In genomic region chr20:3758566-3758965, GRCh38 we compare ENCODE assay signal across 21 cellular contexts. TPM values are rescaled to one million over a fixed set of nuclear protein-coding genes. Genes with fewer than 3 reads are reported as not detected.
"Had no signal": no experiment of that assay in that cellular context is flagged by ENCODE, and none has a peak within 500 bp of the region (broad histone marks: within the 10 kb centered on the region; RNA-seq: fewer than 3 reads in every experiment).

No MANE protein-coding gene starts in this region.

- H3K4me3 Mint-ChIP-seq: activated naive CD4-positive, alpha-beta T cell treated with anti-CD3 and anti-CD28 coated beads, Interleukin-2, amount 10 ng/mL, durations not matched to agents 7 days and 5 days; central memory CD8-positive, alpha-beta T cell; nephron; stimulated activated naive B cell treated with anti-CD40 and anti-IgM and Interleukin-4, amounts not matched to agents 10 μg/mL and 1 μg/mL and 100 μg/mL, for 72 hours had no signal

- H3K36me3 ChIP-seq: colonic mucosa, right lobe of liver, suprapubic skin had no signal

- H3K4me3 ChIP-seq: colonic mucosa, psoas muscle, right lobe of liver, suprapubic skin had no signal

- H3K9me3 ChIP-seq: colonic mucosa, psoas muscle, right lobe of liver, suprapubic skin had no signal

- H3K27ac ChIP-seq: brain microvascular endothelial cell, colonic mucosa, psoas muscle, right lobe of liver, suprapubic skin, WERI-Rb-1 had no signal

- ATAC-seq: stimulated activated naive B cell treated with anti-CD40 and anti-IgM and Interleukin-4, amounts not matched to agents 10 μg/mL and 1 μg/mL and 100 μg/mL, for 72 hours had no signal

- H3K27ac Mint-ChIP-seq: activated naive CD4-positive, alpha-beta T cell treated with anti-CD3 and anti-CD28 coated beads, Interleukin-2, amount 10 ng/mL, durations not matched to agents 7 days and 5 days; nephron; stimulated activated naive B cell treated with anti-CD40 and anti-IgM and Interleukin-4, amounts not matched to agents 10 μg/mL and 1 μg/mL and 100 μg/mL, for 72 hours had no signal

- H3K9me3 Mint-ChIP-seq: activated naive CD4-positive, alpha-beta T cell treated with anti-CD3 and anti-CD28 coated beads, Interleukin-2, amount 10 ng/mL, durations not matched to agents 7 days and 5 days; central memory CD8-positive, alpha-beta T cell; nephron; stimulated activated naive B cell treated with anti-CD40 and anti-IgM and Interleukin-4, amounts not matched to agents 10 μg/mL and 1 μg/mL and 100 μg/mL, for 72 hours had no signal

- DNase-seq: activated CD4-positive, alpha-beta T cell treated with anti-CD3 and anti-CD28 coated beads for 1 hour; activated CD8-positive, alpha-beta memory T cell treated with anti-CD3 and anti-CD28 coated beads for 24 hours; activated CD8-positive, alpha-beta memory T cell treated with anti-CD3 and anti-CD28 coated beads, Interleukin-2, amount 50 U/mL, for 48 hours; activated effector memory CD4-positive, alpha-beta T cell treated with Interleukin-2 at 50 U/mL for 16 hours; activated naive CD4-positive, alpha-beta T cell treated with anti-CD3 and anti-CD28 coated beads, Interleukin-2, amount 10 ng/mL, durations not matched to agents 7 days and 5 days; activated T-cell treated with anti-CD3 and anti-CD28 coated beads, Interleukin-2, amount 50 U/mL, for 48 hours; aorta; brain microvascular endothelial cell; colonic mucosa; erythroblast; midbrain; psoas muscle; right lobe of liver; stimulated activated naive B cell treated with anti-CD40 and anti-IgM and Interleukin-4, amounts not matched to agents 10 μg/mL and 1 μg/mL and 100 μg/mL, for 72 hours; trophoblast cell; WERI-Rb-1 had no signal

- H3K27me3 ChIP-seq: brain microvascular endothelial cell, colonic mucosa, right lobe of liver, suprapubic skin had no signal

- H3K27me3 Mint-ChIP-seq: activated naive CD4-positive, alpha-beta T cell treated with anti-CD3 and anti-CD28 coated beads, Interleukin-2, amount 10 ng/mL, durations not matched to agents 7 days and 5 days; central memory CD8-positive, alpha-beta T cell; stimulated activated naive B cell treated with anti-CD40 and anti-IgM and Interleukin-4, amounts not matched to agents 10 μg/mL and 1 μg/mL and 100 μg/mL, for 72 hours had no signal

- H3K4me1 Mint-ChIP-seq: activated naive CD4-positive, alpha-beta T cell treated with anti-CD3 and anti-CD28 coated beads, Interleukin-2, amount 10 ng/mL, durations not matched to agents 7 days and 5 days; central memory CD8-positive, alpha-beta T cell had no signal

- H3K4me1 ChIP-seq: colonic mucosa, psoas muscle, right lobe of liver, suprapubic skin had no signal

RNA-seq across cellular contexts. Expression of gene SPEF1, which starts 22.7 kb away (rescaled TPM):
- total RNA-seq: aorta, colonic mucosa, osteocyte, right lobe of liver, suprapubic skin had no signal

RNA-seq across cellular contexts. Expression of gene HSPA12B, which starts 26.1 kb away (rescaled TPM):
- total RNA-seq: osteocyte; T-helper 2 cell treated with Interferon-gamma antibody and Interleukin-4, amounts not matched to agents 100 ng/mL and 5 ng/mL, for 36 hours had no signal
